ENCODE assay signal across 28 cellular contexts in the genomic region with DNA sequence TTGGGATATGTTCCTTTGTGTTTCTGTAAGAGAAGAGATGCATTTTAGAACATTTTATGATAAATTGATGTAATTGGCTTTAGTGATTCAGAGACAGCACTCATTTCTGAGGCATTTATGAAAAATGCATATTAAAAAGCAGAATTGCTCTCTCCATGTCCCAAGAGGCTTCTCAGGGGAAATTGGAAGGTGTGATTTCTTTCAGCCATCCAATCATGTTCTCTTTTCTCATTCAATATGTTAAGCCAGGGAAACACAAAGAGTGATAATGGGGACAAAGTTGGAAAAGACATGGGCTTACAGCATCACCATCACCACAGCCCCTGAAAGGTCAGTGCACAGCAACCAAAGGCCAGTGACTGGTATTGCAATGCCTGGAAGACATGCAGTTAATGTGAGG.
"Had no signal": no experiment of that assay in that cellular context is flagged by ENCODE, and none has a peak within 500 bp of the region (broad histone marks: within the 10 kb centered on the region; RNA-seq: fewer than 3 reads in every experiment).

No MANE protein-coding gene starts in this region.

- H3K4me3 ChIP-seq: SJSA1 had no signal

- H3K4me1 ChIP-seq: SJSA1 had no signal

- DNase-seq: activated B cell treated with CpG ODN at 0.5 μM for 24 hours; activated CD4-positive, alpha-beta memory T cell treated with anti-CD3 and anti-CD28 coated beads for 36 hours; activated CD4-positive, alpha-beta T cell treated with anti-CD3 and anti-CD28 coated beads for 1 hour; activated CD4-positive, alpha-beta T cell treated with anti-CD3 and anti-CD28 coated beads, Interleukin-2, amount 10 ng/mL, durations not matched to agents 7 days and 5 days; activated CD8-positive, alpha-beta memory T cell treated with anti-CD3 and anti-CD28 coated beads for 24 hours; activated gamma-delta T cell; activated naive CD4-positive, alpha-beta T cell treated with anti-CD3 and anti-CD28 coated beads for 36 hours; activated T-cell treated with anti-CD3 and anti-CD28 coated beads, Interleukin-2, amount 50 U/mL, for 4 hours; amygdala; IMR-90; KBM-7; NCI-H1048; NCI-H1930; NCI-H2107; NCI-H2171 treated with DMSO at 0.1 percent for 48 hours; NCI-H226; NCI-H526; NCI-H774; NK-92 treated with Interleukin-12 subunit alpha and Interleukin-12 subunit beta, amount 100 ng/mL, for 24 hours; OCI-M1; RPMI8226; SHP77 had no signal

- H3K9me3 ChIP-seq: SJSA1 had no signal

- H3K36me3 ChIP-seq: SJSA1 had no signal

- ATAC-seq: activated T-cell treated with anti-CD3 and anti-CD28 coated beads, Interleukin-2, amount 50 U/mL, for 4 hours; activated T-helper 17 cell treated with anti-CD3 and anti-CD28 coated beads, Interleukin-2, amount 50 U/mL, for 72 hours; Panc1 had no signal

- H3K27me3 ChIP-seq: SJSA1 had no signal

- H3K4me3 Mint-ChIP-seq: activated B cell treated with CpG ODN at 0.5 μM for 24 hours; activated CD4-positive, alpha-beta memory T cell treated with anti-CD3 and anti-CD28 coated beads for 36 hours; activated CD4-positive, alpha-beta T cell treated with anti-CD3 and anti-CD28 coated beads, Interleukin-2, amount 10 ng/mL, durations not matched to agents 7 days and 5 days; activated naive CD4-positive, alpha-beta T cell treated with anti-CD3 and anti-CD28 coated beads for 36 hours; activated naive CD8-positive, alpha-beta T cell; activated T-cell treated with anti-CD3 and anti-CD28 coated beads, Interleukin-2, amount 50 U/mL, for 4 hours; activated T-helper 17 cell treated with anti-CD3 and anti-CD28 coated beads, Interleukin-2, amount 50 U/mL, for 72 hours; brain; T-helper 1 cell treated with Interleukin-12 subunit alpha and Interleukin-12 subunit beta and Interleukin-4 antibody, amounts not matched to agents 30 μg/mL and 1 μg/mL, for 36 hours had no signal

- H3K27ac Mint-ChIP-seq: activated B cell treated with CpG ODN at 0.5 μM for 24 hours; activated CD4-positive, alpha-beta memory T cell treated with anti-CD3 and anti-CD28 coated beads for 36 hours; activated CD4-positive, alpha-beta T cell treated with anti-CD3 and anti-CD28 coated beads, Interleukin-2, amount 10 ng/mL, durations not matched to agents 7 days and 5 days; activated naive CD4-positive, alpha-beta T cell treated with anti-CD3 and anti-CD28 coated beads for 36 hours; activated naive CD8-positive, alpha-beta T cell; activated T-helper 17 cell treated with anti-CD3 and anti-CD28 coated beads, Interleukin-2, amount 50 U/mL, for 72 hours; brain; T-helper 1 cell treated with Interleukin-12 subunit alpha and Interleukin-12 subunit beta and Interleukin-4 antibody, amounts not matched to agents 30 μg/mL and 1 μg/mL, for 36 hours had no signal

- H3K4me1 Mint-ChIP-seq: activated CD4-positive, alpha-beta T cell treated with anti-CD3 and anti-CD28 coated beads, Interleukin-2, amount 10 ng/mL, durations not matched to agents 7 days and 5 days; activated T-helper 17 cell treated with anti-CD3 and anti-CD28 coated beads, Interleukin-2, amount 50 U/mL, for 72 hours had no signal

- H3K27ac ChIP-seq: SJSA1 had no signal

- H3K27me3 Mint-ChIP-seq: activated naive CD8-positive, alpha-beta T cell; brain had no signal

- H3K36me3 Mint-ChIP-seq: activated CD4-positive, alpha-beta memory T cell treated with anti-CD3 and anti-CD28 coated beads for 36 hours; activated naive CD8-positive, alpha-beta T cell; brain had no signal

- H3K9me3 Mint-ChIP-seq: activated B cell treated with CpG ODN at 0.5 μM for 24 hours; activated CD4-positive, alpha-beta memory T cell treated with anti-CD3 and anti-CD28 coated beads for 36 hours; activated CD4-positive, alpha-beta T cell treated with anti-CD3 and anti-CD28 coated beads, Interleukin-2, amount 10 ng/mL, durations not matched to agents 7 days and 5 days; activated T-cell treated with anti-CD3 and anti-CD28 coated beads, Interleukin-2, amount 50 U/mL, for 4 hours; brain; T-helper 1 cell treated with Interleukin-12 subunit alpha and Interleukin-12 subunit beta and Interleukin-4 antibody, amounts not matched to agents 30 μg/mL and 1 μg/mL, for 36 hours had no signal
